ENCODE assay signal across 10 cellular contexts in the genomic region with DNA sequence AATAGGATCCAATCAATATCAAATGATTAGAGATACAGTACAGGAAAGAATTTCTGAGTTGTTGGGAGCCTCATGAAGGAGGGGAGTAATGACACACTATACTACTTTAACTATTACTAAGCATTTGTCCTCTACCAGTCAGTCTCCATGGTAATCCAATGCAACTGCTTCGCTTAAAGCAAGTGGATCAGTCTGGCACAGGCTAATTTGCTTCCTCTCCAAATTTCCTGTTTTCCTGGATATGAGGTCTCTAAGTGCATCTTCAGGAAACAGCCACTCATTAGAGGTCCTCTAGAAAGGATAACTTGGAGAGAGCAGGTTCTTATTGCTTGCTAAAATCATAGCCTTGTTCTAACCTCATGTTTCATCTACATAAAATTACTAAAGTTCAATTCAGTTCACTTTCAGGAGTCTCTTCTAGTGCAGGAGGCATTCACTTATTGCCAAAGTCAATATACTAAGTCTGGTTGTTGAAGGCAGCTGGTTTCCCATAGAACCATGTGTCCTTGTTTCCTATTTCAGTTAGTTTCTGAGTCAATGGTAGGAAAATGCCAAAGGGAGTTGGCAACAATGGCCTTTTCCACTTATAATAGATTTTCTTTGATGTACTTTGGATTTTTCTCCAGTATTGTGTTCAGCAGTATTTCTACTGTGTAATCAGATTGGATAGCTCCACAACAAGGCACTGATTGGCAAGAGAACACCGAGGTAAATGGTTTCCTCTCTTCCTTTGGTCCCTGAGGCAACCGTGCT. TPM values are rescaled to one million over a fixed set of nuclear protein-coding genes. Genes with fewer than 3 reads are reported as not detected.
A peak's percentile ranks its signal among the peaks of the same experiment; 100 is the strongest.
DNase-seq lines count a peak whose midpoint lies in the region; ATAC-seq and TF ChIP-seq lines count a peak whose summit lies in the region.
"Had no signal": no experiment of that assay in that cellular context is flagged by ENCODE, and none has a peak within 500 bp of the region (broad histone marks: within the 10 kb centered on the region; RNA-seq: fewer than 3 reads in every experiment).

No MANE protein-coding gene starts in this region.

- H3K79me2 ChIP-seq in mammary epithelial cell (ENCODE audit: insufficient read depth, low read length) (peaks cover 2% of the 10 kb centered on the region), smooth muscle cell (ENCODE audit: low read depth) (no peaks in the 10 kb centered on the region)

- H3K4me2 ChIP-seq in mammary epithelial cell (ENCODE audit: insufficient read depth, low read depth, low read length) = no peak overlapping the region
- H3K4me2 ChIP-seq in smooth muscle cell = peak overlapping the region; percentile 67

- CTCF ChIA-PET in mammary epithelial cell (lab: Charles Lee; ENCODE audit: low non-redundant PET) = no interaction called here

- H3K27me3 ChIP-seq in mammary epithelial cell (ENCODE audit: insufficient read depth, low read length) (no peaks in the 10 kb centered on the region), heart right ventricle (no peaks in the 10 kb centered on the region), smooth muscle cell (ENCODE audit: low read depth) (no peaks in the 10 kb centered on the region), WERI-Rb-1 (ENCODE audit: insufficient read depth, low read depth, severe bottlenecking) (no peaks in the 10 kb centered on the region)

- H3K9ac ChIP-seq in mammary epithelial cell (ENCODE audit: insufficient read depth, low read length) (no peak overlapping the region), smooth muscle cell (ENCODE audit: low read depth) (no peak overlapping the region)

- no peaks in the 10 kb centered on the region for H3F3A ChIP-seq in smooth muscle cell (ENCODE audit: low read depth)

- peak overlapping the region; percentile 27 for H2AFZ ChIP-seq in mammary epithelial cell (ENCODE audit: low read depth, low read length)
- peak overlapping the region; percentile 10 for H2AFZ ChIP-seq in smooth muscle cell (ENCODE audit: low read depth)

- H4K20me1 ChIP-seq in mammary epithelial cell (ENCODE audit: insufficient read depth, low read length) (no peaks in the 10 kb centered on the region), smooth muscle cell (ENCODE audit: low read depth) (no peaks in the 10 kb centered on the region)

- H3K4me3 ChIP-seq in mammary epithelial cell (replicated peaks in 1 of 3; ENCODE audit: insufficient read depth in 1 of 3, low read depth in 2 of 3, low read length in 3 of 3) (no peak overlapping the region), heart right ventricle (no peak overlapping the region), smooth muscle cell (no peak overlapping the region), WERI-Rb-1 (ENCODE audit: low read depth, low read length) (no peak overlapping the region)

- WGBS in mammary epithelial cell (ENCODE audit: low coverage, missing lambda C conversion rate) = 31% methylated on average over 3 of the region's 3 CpGs
- 34 to 38% methylated on average over 3 of the region's 3 CpGs for WGBS in heart right ventricle, 2 donors
- 38% methylated on average over 3 of the region's 3 CpGs for WGBS in smooth muscle cell (ENCODE audit: low lambda C conversion rate)

- dilution Hi-C loops in mammary epithelial cell (cut with HindIII; ENCODE audit: low sequenced_read_pairs) = no loop called here

- H3K27ac ChIP-seq in mammary epithelial cell (ENCODE audit: insufficient read depth, low read depth, low read length) (no peak overlapping the region), heart right ventricle (peak overlapping the region; percentile 8 to 84 (median 60)), smooth muscle cell (ENCODE audit: low read depth) (peak overlapping the region; percentile 33), WERI-Rb-1 (no peak overlapping the region)

- in situ Hi-C loops in mammary epithelial cell (cut with MboI; ENCODE audit: low sequenced_read_pairs in 2 of 2) = no loop called here

- no TSS peak for BruUV-seq in mammary epithelial cell (replicated peaks; lab: Mats Ljungman, UMichigan)

- TF ChIP-seq CTCF in mammary epithelial cell (conservative IDR thresholded peaks at IDR 0.05 in 1 of 2, IDR thresholded peaks at IDR 0.05 in 1 of 2; ENCODE audit: extremely low read depth in 1 of 2, insufficient read depth in 1 of 2, low read depth in 1 of 2, low read length in 2 of 2) (no peak), heart right ventricle (IDR thresholded peaks at IDR 0.05) (no peak), smooth muscle cell (IDR thresholded peaks at IDR 0.05; ENCODE audit: borderline replicate concordance, insufficient read depth, poor library complexity, severe bottlenecking) (no peak), WERI-Rb-1 (IDR thresholded peaks at IDR 0.05; ENCODE audit: low read depth, low read length) (no peak)

- H3K36me3 ChIP-seq in mammary epithelial cell (ENCODE audit: insufficient read depth, low read length) = no peaks in the 10 kb centered on the region
- no peaks in the 10 kb centered on the region for H3K36me3 ChIP-seq in heart right ventricle
- H3K36me3 ChIP-seq in smooth muscle cell (ENCODE audit: low read depth) = no peaks in the 10 kb centered on the region
- no peaks in the 10 kb centered on the region for H3K36me3 ChIP-seq in WERI-Rb-1

- H3K4me1 ChIP-seq in mammary epithelial cell (ENCODE audit: insufficient read depth, low read length) (no peaks in the 10 kb centered on the region), heart right ventricle (peaks cover 4 to 28% (median 18%) of the 10 kb centered on the region in 9 donors), smooth muscle cell (ENCODE audit: low read depth) (peaks cover 3% of the 10 kb centered on the region)

- DNase-seq in NCI-H2196 (lab: John Stamatoyannopoulos, UW; ENCODE audit: unreplicated experiment) (peak; percentile 45), mammary epithelial cell (no peak), heart right ventricle (peak in 1 of 2 donors; percentile 20), smooth muscle cell (lab: John Stamatoyannopoulos, UW; ENCODE audit: unreplicated experiment) (no peak), NCI-H82 treated with DMSO at 0.1 percent for 48 hours (lab: John Stamatoyannopoulos, UW; ENCODE audit: unreplicated experiment) (no peak), WERI-Rb-1 (no peak)
- DNase-seq in stimulated activated CD4-positive, alpha-beta T cell treated with anti-CD3 and anti-CD28 coated beads, Interleukin-12 subunit alpha, Interleukin-12 subunit beta, amount 100 ng/mL, for 4 hours = no peak
- DNase-seq: activated CD8-positive, alpha-beta T cell treated with anti-CD3 and anti-CD28 coated beads, Interleukin-2, amount 10 ng/mL, durations not matched to agents 7 days and 5 days; CD4-positive, alpha-beta memory T cell had no signal

- H3K9me3 ChIP-seq in mammary epithelial cell (replicated peaks; ENCODE audit: insufficient read depth, low read length) (peaks cover 9% of the 10 kb centered on the region), heart right ventricle (peaks cover 0 to 13% (median 0%) of the 10 kb centered on the region in 11 donors), smooth muscle cell (replicated peaks; ENCODE audit: low read depth) (no peaks in the 10 kb centered on the region), WERI-Rb-1 (ENCODE audit: severe bottlenecking) (peaks cover 7% of the 10 kb centered on the region)

- intact Hi-C loops in mammary epithelial cell (cut with micrococcal nuclease) (no loop called here), heart right ventricle (cut with DNase I) (loop anchor here in 1 of 10 donors (10.0 kb wide), 1 partner anchor 112 kb away; no protein-coding TSS in a partner anchor)

- ATAC-seq in heart right ventricle (peak; percentile 76 to 91 (median 84)), HG02884 (IDR thresholded peaks at IDR 0.05; ENCODE audit: unreplicated experiment) (no peak)
- ATAC-seq: activated CD8-positive, alpha-beta T cell treated with anti-CD3 and anti-CD28 coated beads, Interleukin-2, amount 10 ng/mL, durations not matched to agents 7 days and 5 days had no signal

RNA-seq across cellular contexts. Expression of a gene that starts 8.2 kb away (rescaled TPM):
- total RNA-seq in mammary epithelial cell (100 to 1,000 TPM; 137 to 184 TPM), heart right ventricle (100 to 1,000 TPM; 179 to 234 (median 204) TPM), smooth muscle cell (491 and 585 TPM in 2 replicates)
- polyA plus RNA-seq in mammary epithelial cell (113 TPM), heart right ventricle (100 to 1,000 TPM; 139 to 168 TPM), smooth muscle cell (446 and 452 TPM in 2 replicates)
- 93.8 TPM for polyA minus RNA-seq in mammary epithelial cell

Comparison
In these comparisons a context has a peak if more than half of its experiments do, and no peak if none do; other contexts are left out.
1. H3K27ac ChIP-seq: peak in heart right ventricle (10 of 10) and smooth muscle cell (single experiment); none in mammary epithelial cell (single experiment) and WERI-Rb-1 (single experiment).